In the genomic region with DNA sequence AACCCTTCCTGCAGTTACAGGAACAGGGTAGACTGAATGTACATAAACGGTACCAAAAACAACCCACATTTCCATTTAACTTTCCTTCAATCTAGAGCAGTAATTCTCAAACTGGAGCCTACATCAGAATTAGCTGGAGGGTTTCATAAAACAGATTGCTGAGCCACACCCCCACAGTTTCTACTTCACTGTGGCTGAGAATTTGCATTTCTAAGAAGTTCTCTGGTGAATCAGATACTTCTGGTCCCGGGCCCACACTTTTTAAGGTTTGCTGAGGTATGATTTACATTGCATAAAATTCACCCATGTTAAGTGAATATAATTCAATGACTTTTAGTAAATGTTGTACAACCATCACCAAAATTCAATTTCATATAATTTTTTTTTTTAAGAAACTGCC, we compare ENCODE assay signal across 10 cellular contexts.
DNase-seq lines count a peak whose midpoint lies in the region; ATAC-seq and TF ChIP-seq lines count a peak whose summit lies in the region.
"Had no signal": no experiment of that assay in that cellular context is flagged by ENCODE, and none has a peak within 500 bp of the region (broad histone marks: within the 10 kb centered on the region; RNA-seq: fewer than 3 reads in every experiment).

No MANE protein-coding gene starts in this region.

- intact Hi-C loops in cardiac septum (cut with DNase I), result no loop called here

- ATAC-seq in GM19043 (IDR thresholded peaks at IDR 0.05; ENCODE audit: low read depth, unreplicated experiment) (peak; percentile 68), HG03342 (IDR thresholded peaks at IDR 0.05; ENCODE audit: unreplicated experiment) (peak; percentile 84), GM21447 (IDR thresholded peaks at IDR 0.05; ENCODE audit: unreplicated experiment) (no peak)

- no peak for TF ChIP-seq CTCF in AG04449 (IDR thresholded peaks at IDR 0.05; ENCODE audit: insufficient read depth, low read length, missing control alignments)
- no peak for TF ChIP-seq CTCF in osteocyte (IDR thresholded peaks at IDR 0.05)

- no peak overlapping the region for H3K27ac Mint-ChIP-seq in osteocyte (ENCODE audit: unreplicated experiment)
- H3K27ac Mint-ChIP-seq: CD14-positive monocyte had no signal

- H3K9me3 Mint-ChIP-seq in osteocyte (ENCODE audit: unreplicated experiment), result peaks cover 4% of the 10 kb centered on the region

- H3K4me3 Mint-ChIP-seq in osteocyte (ENCODE audit: unreplicated experiment), result no peak overlapping the region
- H3K4me3 Mint-ChIP-seq: CD14-positive monocyte had no signal

- POLR2A ChIA-PET in AG04449 (lab: Yijun Ruan, JAX), result no interaction called here

- CTCF ChIA-PET in AG04449 (lab: Yijun Ruan, JAX), result interaction anchor here (0.8 to 11.2 kb wide), 4 partner anchors 9 to 514 kb away, joined by 3 to 365 read pairs (median 4); no protein-coding TSS in a partner anchor

- no peak overlapping the region for H3K4me3 ChIP-seq in AG04449 (ENCODE audit: low read depth, low read length)

- H3K4me1 Mint-ChIP-seq in osteocyte (ENCODE audit: unreplicated experiment), result peaks cover 14% of the 10 kb centered on the region

- H3K36me3 Mint-ChIP-seq in osteocyte (ENCODE audit: unreplicated experiment), result peaks cover 11% of the 10 kb centered on the region

- peak; percentile 7 for DNase-seq in AG04449 (ENCODE audit: low read depth, low spot score)
- DNase-seq in dedifferentiated amniotic fluid mesenchymal stem cell (ENCODE audit: extremely low spot score), result peak; percentile 27
- no peak for DNase-seq in RKO (ENCODE audit: low spot score)
- no peak for DNase-seq in osteocyte (ENCODE audit: extremely low spot score, unreplicated experiment)
- no peak for DNase-seq in cardiac septum (ENCODE audit: low spot score)
- DNase-seq: NCI-H1417 had no signal

- H3K27me3 Mint-ChIP-seq in osteocyte (ENCODE audit: unreplicated experiment), result no peaks in the 10 kb centered on the region

Comparison
In these comparisons a context has a peak if more than half of its experiments do, and no peak if none do; other contexts are left out.
1. DNase-seq: peak in AG04449 (single experiment) and dedifferentiated amniotic fluid mesenchymal stem cell (single experiment); none in RKO (single experiment), osteocyte (single experiment) and cardiac septum (single experiment).